8 cellular contexts compared by ENCODE assay signal in the genomic region with DNA sequence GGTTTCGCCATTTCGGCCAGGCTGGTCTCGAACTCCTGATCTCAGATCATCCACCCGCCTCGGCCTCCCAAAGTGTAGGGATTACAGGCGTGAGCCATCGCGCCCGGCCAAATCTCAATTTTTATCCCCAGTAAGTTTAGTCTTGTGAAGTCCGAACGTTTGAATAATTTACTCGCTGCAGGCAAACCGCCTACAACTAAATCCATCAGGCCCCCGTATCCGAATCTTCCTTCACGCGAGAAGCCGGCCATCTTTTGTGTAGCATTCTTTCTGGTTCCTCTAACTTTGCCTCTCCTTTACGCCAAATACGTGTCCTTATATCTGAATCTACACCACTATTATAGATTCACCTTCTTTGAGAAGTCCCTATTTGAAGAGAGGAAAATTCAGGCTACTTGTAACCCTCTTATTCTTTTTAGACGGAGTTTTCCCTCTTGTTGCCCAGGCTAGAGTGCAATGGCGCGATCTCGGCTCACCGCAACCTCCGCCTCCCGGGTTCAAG.
DNase-seq lines count a peak whose midpoint lies in the region; ATAC-seq and TF ChIP-seq lines count a peak whose summit lies in the region.

No MANE protein-coding gene starts in this region.

- no peaks in the 10 kb centered on the region for H3K27me3 ChIP-seq in mucosa of rectum (ENCODE audit: control insufficient read depth in 2 of 2, insufficient read depth in 2 of 2, low read length in 2 of 2)

- peaks cover 10 to 13% of the 10 kb centered on the region in 2 donors for H3K4me1 ChIP-seq in mucosa of rectum (ENCODE audit: control insufficient read depth in 2 of 2, insufficient read depth in 2 of 2, low read length in 2 of 2)

- H3K4me3 ChIP-seq in coronary artery = peak overlapping the region; percentile 95
- peak overlapping the region; percentile 88 to 100 for H3K4me3 ChIP-seq in mucosa of rectum (ENCODE audit: low read length in 2 of 2)

- peaks cover 11 to 22% of the 10 kb centered on the region in 2 donors for H3K36me3 ChIP-seq in mucosa of rectum (ENCODE audit: control insufficient read depth in 2 of 2, insufficient read depth in 2 of 2, low read length in 2 of 2)

- peak overlapping the region; percentile 82 to 96 for H3K9ac ChIP-seq in mucosa of rectum (ENCODE audit: low read depth in 1 of 2, low read length in 2 of 2)

- DNase-seq in NCI-H146 (lab: John Stamatoyannopoulos, UW) = peak; percentile 16
- DNase-seq in NCI-H146 treated with DMSO at 0.1 percent for 48 hours (lab: John Stamatoyannopoulos, UW; ENCODE audit: unreplicated experiment) = no peak
- DNase-seq in RKO (ENCODE audit: low spot score) = peak; percentile 62
- no peak for DNase-seq in coronary artery (ENCODE audit: low spot score)
- DNase-seq in NCI-H1105 (lab: John Stamatoyannopoulos, UW) = no peak
- DNase-seq in NCI-H748 treated with DMSO at 0.1 percent for 48 hours (lab: John Stamatoyannopoulos, UW) = no peak

- ATAC-seq in GM19023 (IDR thresholded peaks at IDR 0.05; ENCODE audit: unreplicated experiment) = no peak

- H3K9me3 ChIP-seq in mucosa of rectum (ENCODE audit: control insufficient read depth in 2 of 2, low read length in 2 of 2) = no peaks in the 10 kb centered on the region

- H3K27ac ChIP-seq in coronary artery = peak overlapping the region; percentile 80 to 94
- H3K27ac ChIP-seq in mucosa of rectum (ENCODE audit: low read depth in 2 of 2, low read length in 2 of 2) = peak overlapping the region; percentile 84 to 91

- TF ChIP-seq CTCF in coronary artery (IDR thresholded peaks at IDR 0.05) = no peak

Comparison
In these comparisons a context has a peak if more than half of its experiments do, and no peak if none do; other contexts are left out.
1. DNase-seq: peak in NCI-H146 (single experiment) and RKO (single experiment); none in NCI-H146 treated with DMSO at 0.1 percent for 48 hours (single experiment), coronary artery (single experiment), NCI-H1105 (single experiment) and NCI-H748 treated with DMSO at 0.1 percent for 48 hours (single experiment).